In the genomic region with DNA sequence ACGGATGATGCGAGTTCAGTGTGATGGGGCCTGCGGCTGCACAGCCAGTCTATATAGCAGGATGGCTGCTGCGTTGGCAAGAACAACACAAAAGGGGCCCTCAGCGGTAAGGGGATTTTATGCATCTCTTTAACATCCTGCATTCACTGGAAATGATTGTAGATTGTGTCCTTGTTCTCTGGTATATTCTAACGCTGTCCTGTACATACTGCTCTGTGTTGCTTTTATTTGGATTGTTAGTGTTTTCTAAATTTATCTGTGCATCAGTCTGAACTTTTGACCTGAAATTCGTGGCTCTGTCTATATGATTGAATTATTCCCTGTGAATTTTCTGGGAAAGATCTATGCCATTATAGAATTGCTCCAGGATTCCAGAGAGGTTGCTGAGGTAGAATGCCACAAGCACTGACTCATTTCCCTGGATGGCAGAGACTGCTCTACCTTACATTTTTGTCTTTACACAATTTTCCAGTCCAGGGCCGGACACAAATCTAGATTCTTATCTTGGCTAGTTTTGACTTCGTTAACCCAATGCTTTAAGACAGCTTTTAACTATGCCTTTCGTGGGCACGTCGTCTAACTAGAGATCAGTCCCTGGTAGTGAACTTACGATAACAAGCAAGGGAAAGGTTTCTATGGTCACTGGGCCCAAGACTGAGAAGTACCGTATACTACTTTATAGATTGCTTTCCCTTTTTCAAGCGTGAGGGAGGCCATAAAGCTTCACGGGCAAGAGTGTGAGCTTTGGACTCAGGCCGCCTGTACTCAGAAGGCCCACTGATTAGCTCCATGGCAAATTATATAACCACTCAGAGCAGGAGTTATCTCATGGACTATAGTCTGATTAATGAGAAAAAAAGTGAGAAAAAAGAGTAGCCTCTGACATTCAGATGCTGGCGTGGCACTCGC, we compare ENCODE assay signal across 1 cellular context.
TF ChIP-seq lines count a peak whose summit lies in the region.

A gene with protein sequence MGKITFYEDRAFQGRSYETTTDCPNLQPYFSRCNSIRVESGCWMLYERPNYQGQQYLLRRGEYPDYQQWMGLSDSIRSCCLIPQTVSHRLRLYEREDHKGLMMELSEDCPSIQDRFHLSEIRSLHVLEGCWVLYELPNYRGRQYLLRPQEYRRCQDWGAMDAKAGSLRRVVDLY (minus strand): TSS at position 25 of the 909 bp plus-strand sequence. CDS start 36 bp downstream, outside the sequence.

TF ChIP-seq in HepG2, 621 proteins besides CTCF, POLR2A, EP300 and RAD21 (continued from another document and continues in another):
- TF ChIP-seq, protein P1, sequence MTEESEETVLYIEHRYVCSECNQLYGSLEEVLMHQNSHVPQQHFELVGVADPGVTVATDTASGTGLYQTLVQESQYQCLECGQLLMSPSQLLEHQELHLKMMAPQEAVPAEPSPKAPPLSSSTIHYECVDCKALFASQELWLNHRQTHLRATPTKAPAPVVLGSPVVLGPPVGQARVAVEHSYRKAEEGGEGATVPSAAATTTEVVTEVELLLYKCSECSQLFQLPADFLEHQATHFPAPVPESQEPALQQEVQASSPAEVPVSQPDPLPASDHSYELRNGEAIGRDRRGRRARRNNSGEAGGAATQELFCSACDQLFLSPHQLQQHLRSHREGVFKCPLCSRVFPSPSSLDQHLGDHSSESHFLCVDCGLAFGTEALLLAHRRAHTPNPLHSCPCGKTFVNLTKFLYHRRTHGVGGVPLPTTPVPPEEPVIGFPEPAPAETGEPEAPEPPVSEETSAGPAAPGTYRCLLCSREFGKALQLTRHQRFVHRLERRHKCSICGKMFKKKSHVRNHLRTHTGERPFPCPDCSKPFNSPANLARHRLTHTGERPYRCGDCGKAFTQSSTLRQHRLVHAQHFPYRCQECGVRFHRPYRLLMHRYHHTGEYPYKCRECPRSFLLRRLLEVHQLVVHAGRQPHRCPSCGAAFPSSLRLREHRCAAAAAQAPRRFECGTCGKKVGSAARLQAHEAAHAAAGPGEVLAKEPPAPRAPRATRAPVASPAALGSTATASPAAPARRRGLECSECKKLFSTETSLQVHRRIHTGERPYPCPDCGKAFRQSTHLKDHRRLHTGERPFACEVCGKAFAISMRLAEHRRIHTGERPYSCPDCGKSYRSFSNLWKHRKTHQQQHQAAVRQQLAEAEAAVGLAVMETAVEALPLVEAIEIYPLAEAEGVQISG (CRISPR knock-in tag; IDR thresholded peaks at IDR 0.05): peak; percentile 46; the same call in 1 of the 2 replicates
- TF ChIP-seq, protein P2, sequence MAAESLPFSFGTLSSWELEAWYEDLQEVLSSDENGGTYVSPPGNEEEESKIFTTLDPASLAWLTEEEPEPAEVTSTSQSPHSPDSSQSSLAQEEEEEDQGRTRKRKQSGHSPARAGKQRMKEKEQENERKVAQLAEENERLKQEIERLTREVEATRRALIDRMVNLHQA (CRISPR knock-in tag; IDR thresholded peaks at IDR 0.05): no peak
- TF ChIP-seq MED1 (CRISPR knock-in tag; IDR thresholded peaks at IDR 0.05) (no peak; the same call in 1 of the 2 replicates), GZF1 (CRISPR knock-in tag; IDR thresholded peaks at IDR 0.05) (peak; percentile 99), XRCC5 (optimal IDR thresholded peaks at IDR 0.05; ENCODE audit: low read length) (peak; percentile 43), SMAD3 (CRISPR knock-in tag; IDR thresholded peaks at IDR 0.05) (0 out of 2 replicates have a peak, but pooled peaks have one; percentile 42), ZNF788 (CRISPR knock-in tag; IDR thresholded peaks at IDR 0.05; ENCODE audit: borderline replicate concordance) (peak; percentile 43; the same call in 1 of the 2 replicates), NR2F6 (IDR thresholded peaks at IDR 0.05) (peak; percentile 31; the same call in 1 of the 2 replicates), NR2F6 (CRISPR knock-in tag; IDR thresholded peaks at IDR 0.05) (peak; percentile 24; the same call in 1 of the 2 replicates), ZFX (CRISPR knock-in tag; IDR thresholded peaks at IDR 0.05; ENCODE audit: low read depth) (peak; percentile 83), RXRB (CRISPR knock-in tag; IDR thresholded peaks at IDR 0.05; ENCODE audit: borderline replicate concordance) (peak; percentile 54; the same call in 1 of the 2 replicates), KDM5B (CRISPR knock-in tag; IDR thresholded peaks at IDR 0.05; ENCODE audit: borderline replicate concordance) (no peak), SSRP1 (CRISPR knock-in tag; IDR thresholded peaks at IDR 0.05) (peak; percentile 67; the same call in 1 of the 2 replicates), HCFC1 (IDR thresholded peaks at IDR 0.05; ENCODE audit: low read depth, low read length) (no peak), ZNF883 (CRISPR knock-in tag; IDR thresholded peaks at IDR 0.05; ENCODE audit: not compliant biosample characterization) (no peak), MXD4 (CRISPR knock-in tag; IDR thresholded peaks at IDR 0.05) (peak; percentile 64; the same call in 1 of the 2 replicates), HNF4G (IDR thresholded peaks at IDR 0.05; ENCODE audit: borderline replicate concordance, low read depth, low read length) (peak; percentile 82), HNF4G (CRISPR knock-in tag; IDR thresholded peaks at IDR 0.05; ENCODE audit: borderline replicate concordance, low read depth) (peak; percentile 68; the same call in 1 of the 2 replicates), ZNF605 (CRISPR knock-in tag; IDR thresholded peaks at IDR 0.05) (peak; percentile 62), PHF21A (CRISPR knock-in tag; IDR thresholded peaks at IDR 0.05) (peak; percentile 52), HHEX (CRISPR knock-in tag; IDR thresholded peaks at IDR 0.05) (no peak), ZNF614 (CRISPR knock-in tag; IDR thresholded peaks at IDR 0.05; ENCODE audit: borderline replicate concordance) (peak; percentile 71; the same call in 1 of the 2 replicates), FOXK2 (IDR thresholded peaks at IDR 0.05) (no peak), CBX5 (CRISPR knock-in tag; IDR thresholded peaks at IDR 0.05; ENCODE audit: borderline replicate concordance) (no peak; the same call in 1 of the 2 replicates), ZNF878 (CRISPR knock-in tag; IDR thresholded peaks at IDR 0.05) (peak; percentile 82; the same call in 1 of the 2 replicates), ZNF747 (CRISPR knock-in tag; IDR thresholded peaks at IDR 0.05; ENCODE audit: borderline replicate concordance) (no peak), ISL2 (CRISPR knock-in tag; IDR thresholded peaks at IDR 0.05) (peak; percentile 24; the same call in 1 of the 2 replicates), NFYC (CRISPR knock-in tag; IDR thresholded peaks at IDR 0.05) (no peak), ZNF703 (CRISPR knock-in tag; IDR thresholded peaks at IDR 0.05; ENCODE audit: borderline replicate concordance) (peak; percentile 42; the same call in 1 of the 2 replicates), ZNF121 (CRISPR knock-in tag; IDR thresholded peaks at IDR 0.05) (no peak), ZNF607 (CRISPR knock-in tag; IDR thresholded peaks at IDR 0.05; ENCODE audit: borderline replicate concordance) (no peak)
- TF ChIP-seq, protein P3, sequence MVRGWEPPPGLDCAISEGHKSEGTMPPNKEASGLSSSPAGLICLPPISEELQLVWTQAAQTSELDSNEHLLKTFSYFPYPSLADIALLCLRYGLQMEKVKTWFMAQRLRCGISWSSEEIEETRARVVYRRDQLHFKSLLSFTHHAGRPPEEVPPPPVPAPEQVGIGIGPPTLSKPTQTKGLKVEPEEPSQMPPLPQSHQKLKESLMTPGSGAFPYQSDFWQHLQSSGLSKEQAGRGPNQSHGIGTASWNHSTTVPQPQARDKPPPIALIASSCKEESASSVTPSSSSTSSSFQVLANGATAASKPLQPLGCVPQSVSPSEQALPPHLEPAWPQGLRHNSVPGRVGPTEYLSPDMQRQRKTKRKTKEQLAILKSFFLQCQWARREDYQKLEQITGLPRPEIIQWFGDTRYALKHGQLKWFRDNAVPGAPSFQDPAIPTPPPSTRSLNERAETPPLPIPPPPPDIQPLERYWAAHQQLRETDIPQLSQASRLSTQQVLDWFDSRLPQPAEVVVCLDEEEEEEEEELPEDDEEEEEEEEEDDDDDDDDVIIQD (CRISPR knock-in tag; IDR thresholded peaks at IDR 0.05; ENCODE audit: low read depth): peak; percentile 59; the same call in 1 of the 2 replicates
- TF ChIP-seq, protein P4, sequence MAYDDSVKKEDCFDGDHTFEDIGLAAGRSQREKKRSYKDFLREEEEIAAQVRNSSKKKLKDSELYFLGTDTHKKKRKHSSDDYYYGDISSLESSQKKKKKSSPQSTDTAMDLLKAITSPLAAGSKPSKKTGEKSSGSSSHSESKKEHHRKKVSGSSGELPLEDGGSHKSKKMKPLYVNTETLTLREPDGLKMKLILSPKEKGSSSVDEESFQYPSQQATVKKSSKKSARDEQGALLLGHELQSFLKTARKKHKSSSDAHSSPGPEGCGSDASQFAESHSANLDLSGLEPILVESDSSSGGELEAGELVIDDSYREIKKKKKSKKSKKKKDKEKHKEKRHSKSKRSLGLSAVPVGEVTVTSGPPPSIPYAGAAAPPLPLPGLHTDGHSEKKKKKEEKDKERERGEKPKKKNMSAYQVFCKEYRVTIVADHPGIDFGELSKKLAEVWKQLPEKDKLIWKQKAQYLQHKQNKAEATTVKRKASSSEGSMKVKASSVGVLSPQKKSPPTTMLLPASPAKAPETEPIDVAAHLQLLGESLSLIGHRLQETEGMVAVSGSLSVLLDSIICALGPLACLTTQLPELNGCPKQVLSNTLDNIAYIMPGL (CRISPR knock-in tag; IDR thresholded peaks at IDR 0.05; ENCODE audit: borderline replicate concordance in 1 of 2, low read depth in 1 of 2): 0 out of 4 replicates have a peak, but pooled peaks have one; percentile 25 to 39
- TF ChIP-seq, protein P5, sequence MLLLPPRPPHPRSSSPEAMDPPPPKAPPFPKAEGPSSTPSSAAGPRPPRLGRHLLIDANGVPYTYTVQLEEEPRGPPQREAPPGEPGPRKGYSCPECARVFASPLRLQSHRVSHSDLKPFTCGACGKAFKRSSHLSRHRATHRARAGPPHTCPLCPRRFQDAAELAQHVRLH (CRISPR knock-in tag; IDR thresholded peaks at IDR 0.05; ENCODE audit: borderline replicate concordance, low read depth): 0 out of 2 replicates have a peak, but pooled peaks have one; percentile 25
- TF ChIP-seq, protein P6, sequence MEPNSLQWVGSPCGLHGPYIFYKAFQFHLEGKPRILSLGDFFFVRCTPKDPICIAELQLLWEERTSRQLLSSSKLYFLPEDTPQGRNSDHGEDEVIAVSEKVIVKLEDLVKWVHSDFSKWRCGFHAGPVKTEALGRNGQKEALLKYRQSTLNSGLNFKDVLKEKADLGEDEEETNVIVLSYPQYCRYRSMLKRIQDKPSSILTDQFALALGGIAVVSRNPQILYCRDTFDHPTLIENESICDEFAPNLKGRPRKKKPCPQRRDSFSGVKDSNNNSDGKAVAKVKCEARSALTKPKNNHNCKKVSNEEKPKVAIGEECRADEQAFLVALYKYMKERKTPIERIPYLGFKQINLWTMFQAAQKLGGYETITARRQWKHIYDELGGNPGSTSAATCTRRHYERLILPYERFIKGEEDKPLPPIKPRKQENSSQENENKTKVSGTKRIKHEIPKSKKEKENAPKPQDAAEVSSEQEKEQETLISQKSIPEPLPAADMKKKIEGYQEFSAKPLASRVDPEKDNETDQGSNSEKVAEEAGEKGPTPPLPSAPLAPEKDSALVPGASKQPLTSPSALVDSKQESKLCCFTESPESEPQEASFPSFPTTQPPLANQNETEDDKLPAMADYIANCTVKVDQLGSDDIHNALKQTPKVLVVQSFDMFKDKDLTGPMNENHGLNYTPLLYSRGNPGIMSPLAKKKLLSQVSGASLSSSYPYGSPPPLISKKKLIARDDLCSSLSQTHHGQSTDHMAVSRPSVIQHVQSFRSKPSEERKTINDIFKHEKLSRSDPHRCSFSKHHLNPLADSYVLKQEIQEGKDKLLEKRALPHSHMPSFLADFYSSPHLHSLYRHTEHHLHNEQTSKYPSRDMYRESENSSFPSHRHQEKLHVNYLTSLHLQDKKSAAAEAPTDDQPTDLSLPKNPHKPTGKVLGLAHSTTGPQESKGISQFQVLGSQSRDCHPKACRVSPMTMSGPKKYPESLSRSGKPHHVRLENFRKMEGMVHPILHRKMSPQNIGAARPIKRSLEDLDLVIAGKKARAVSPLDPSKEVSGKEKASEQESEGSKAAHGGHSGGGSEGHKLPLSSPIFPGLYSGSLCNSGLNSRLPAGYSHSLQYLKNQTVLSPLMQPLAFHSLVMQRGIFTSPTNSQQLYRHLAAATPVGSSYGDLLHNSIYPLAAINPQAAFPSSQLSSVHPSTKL (CRISPR knock-in tag; IDR thresholded peaks at IDR 0.05): peak; percentile 84; the same call in 1 of the 2 replicates
- TF ChIP-seq, protein P7, sequence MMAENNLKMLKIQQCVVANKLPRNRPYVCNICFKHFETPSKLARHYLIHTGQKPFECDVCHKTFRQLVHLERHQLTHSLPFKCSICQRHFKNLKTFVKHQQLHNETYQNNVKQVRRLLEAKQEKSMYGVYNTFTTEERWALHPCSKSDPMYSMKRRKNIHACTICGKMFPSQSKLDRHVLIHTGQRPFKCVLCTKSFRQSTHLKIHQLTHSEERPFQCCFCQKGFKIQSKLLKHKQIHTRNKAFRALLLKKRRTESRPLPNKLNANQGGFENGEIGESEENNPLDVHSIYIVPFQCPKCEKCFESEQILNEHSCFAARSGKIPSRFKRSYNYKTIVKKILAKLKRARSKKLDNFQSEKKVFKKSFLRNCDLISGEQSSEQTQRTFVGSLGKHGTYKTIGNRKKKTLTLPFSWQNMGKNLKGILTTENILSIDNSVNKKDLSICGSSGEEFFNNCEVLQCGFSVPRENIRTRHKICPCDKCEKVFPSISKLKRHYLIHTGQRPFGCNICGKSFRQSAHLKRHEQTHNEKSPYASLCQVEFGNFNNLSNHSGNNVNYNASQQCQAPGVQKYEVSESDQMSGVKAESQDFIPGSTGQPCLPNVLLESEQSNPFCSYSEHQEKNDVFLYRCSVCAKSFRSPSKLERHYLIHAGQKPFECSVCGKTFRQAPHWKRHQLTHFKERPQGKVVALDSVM (CRISPR knock-in tag; IDR thresholded peaks at IDR 0.05): peak; percentile 56
- TF ChIP-seq, protein P8, sequence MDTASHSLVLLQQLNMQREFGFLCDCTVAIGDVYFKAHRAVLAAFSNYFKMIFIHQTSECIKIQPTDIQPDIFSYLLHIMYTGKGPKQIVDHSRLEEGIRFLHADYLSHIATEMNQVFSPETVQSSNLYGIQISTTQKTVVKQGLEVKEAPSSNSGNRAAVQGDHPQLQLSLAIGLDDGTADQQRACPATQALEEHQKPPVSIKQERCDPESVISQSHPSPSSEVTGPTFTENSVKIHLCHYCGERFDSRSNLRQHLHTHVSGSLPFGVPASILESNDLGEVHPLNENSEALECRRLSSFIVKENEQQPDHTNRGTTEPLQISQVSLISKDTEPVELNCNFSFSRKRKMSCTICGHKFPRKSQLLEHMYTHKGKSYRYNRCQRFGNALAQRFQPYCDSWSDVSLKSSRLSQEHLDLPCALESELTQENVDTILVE (CRISPR knock-in tag; IDR thresholded peaks at IDR 0.05): 0 out of 2 replicates have a peak, but pooled peaks have one; percentile 43
- TF ChIP-seq, protein P9, sequence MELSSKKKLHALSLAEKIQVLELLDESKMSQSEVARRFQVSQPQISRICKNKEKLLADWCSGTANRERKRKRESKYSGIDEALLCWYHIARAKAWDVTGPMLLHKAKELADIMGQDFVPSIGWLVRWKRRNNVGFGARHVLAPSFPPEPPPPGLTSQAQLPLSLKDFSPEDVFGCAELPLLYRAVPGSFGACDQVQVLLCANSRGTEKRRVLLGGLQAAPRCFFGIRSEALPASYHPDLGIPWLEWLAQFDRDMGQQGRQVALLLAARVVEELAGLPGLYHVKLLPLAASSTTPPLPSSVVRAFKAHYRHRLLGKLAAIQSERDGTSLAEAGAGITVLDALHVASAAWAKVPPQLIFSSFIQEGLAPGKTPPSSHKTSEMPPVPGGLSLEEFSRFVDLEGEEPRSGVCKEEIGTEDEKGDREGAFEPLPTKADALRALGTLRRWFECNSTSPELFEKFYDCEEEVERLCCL (CRISPR knock-in tag; IDR thresholded peaks at IDR 0.05; ENCODE audit: borderline replicate concordance): no peak
